Comparison of ENCODE assay signal across 10 cellular contexts in genomic region chr3:42635111-42635510, GRCh38. TPM values are rescaled to one million over a fixed set of nuclear protein-coding genes. Genes with fewer than 3 reads are reported as not detected.
DNase-seq lines count a peak whose midpoint lies in the region; ATAC-seq, FAIRE-seq and TF ChIP-seq lines count a peak whose summit lies in the region.
"Had no signal": no experiment of that assay in that cellular context is flagged by ENCODE, and none has a peak within 500 bp of the region (broad histone marks: within the 10 kb centered on the region; RNA-seq: fewer than 3 reads in every experiment).

No MANE protein-coding gene starts in this region.

- in situ Hi-C loops in GM13976 (cut with MboI; ENCODE audit: low sequenced_read_pairs, unreplicated experiment), result no loop called here

- WGBS in esophagus muscularis mucosa, result 89% methylated on average over 2 of the region's 2 CpGs

- H3K36me3 ChIP-seq in PC-3 (ENCODE audit: low read depth, low read length) (peaks cover 91% of the 10 kb centered on the region), esophagus muscularis mucosa (peaks cover 85 to 99% (median 98%) of the 10 kb centered on the region in 4 donors)

- H4K20me1 ChIP-seq in PC-3 (ENCODE audit: low read length), result no peaks in the 10 kb centered on the region

- POLR2A ChIA-PET in PC-3 (lab: Charles Lee; ENCODE audit: unreplicated experiment), result no interaction called here

- ATAC-seq in PC-3 (peak; percentile 63; the same call in 1 of the 2 replicates), foreskin keratinocyte (peak; percentile 64)

- no peaks in the 10 kb centered on the region for H3K79me2 ChIP-seq in PC-3 (ENCODE audit: low read length)

- BruUV-seq in PC-3 (replicated peaks; lab: Mats Ljungman, UMichigan), result no TSS peak

- peak; percentile 73 for FAIRE-seq in GM19239 (lab: Jason Lieb, UNC)
- FAIRE-seq: GM18507 had no signal

- H2AFZ ChIP-seq in PC-3 (ENCODE audit: low read length), result no peak overlapping the region

- no peaks in the 10 kb centered on the region for H3F3A ChIP-seq in PC-3 (ENCODE audit: low read length, unreplicated experiment)

- no peak overlapping the region for H3K4me3 ChIP-seq in PC-3 (ENCODE audit: low read length)
- no peak overlapping the region for H3K4me3 ChIP-seq in esophagus muscularis mucosa
- H3K4me3 ChIP-seq: vagina had no signal

- CTCF ChIA-PET in PC-3 (lab: Charles Lee), result no interaction called here

- TF ChIP-seq CTCF in PC-3 (conservative IDR thresholded peaks at IDR 0.05; ENCODE audit: low read depth, low read length), result peak; percentile 54
- TF ChIP-seq CTCF in foreskin keratinocyte (conservative IDR thresholded peaks at IDR 0.05), result peak; percentile 55
- TF ChIP-seq CTCF in esophagus muscularis mucosa (IDR thresholded peaks at IDR 0.05), result no peak
- TF ChIP-seq CTCF in GM13976 (IDR thresholded peaks at IDR 0.05; ENCODE audit: borderline replicate concordance, control extremely low read depth, extremely low read depth, insufficient read depth, missing control alignments), result no peak

- no peak for TF ChIP-seq EP300 in esophagus muscularis mucosa (IDR thresholded peaks at IDR 0.05)

- no peak overlapping the region for H3K9ac ChIP-seq in PC-3 (ENCODE audit: low read length)

- DNase-seq in GM19239 (ENCODE audit: insufficient read length, low spot score), result no peak
- DNase-seq in PC-3, result peak; percentile 54
- no peak for DNase-seq in foreskin keratinocyte
- DNase-seq in esophagus muscularis mucosa (ENCODE audit: extremely low spot score), result no peak
- no peak for DNase-seq in GM13976 (ENCODE audit: low spot score)
- DNase-seq in NCI-H1930 (lab: John Stamatoyannopoulos, UW), result no peak
- DNase-seq: foreskin melanocyte, T1000 had no signal

- H3K4me1 ChIP-seq in PC-3 (ENCODE audit: insufficient read depth, low read length), result no peaks in the 10 kb centered on the region
- H3K4me1 ChIP-seq in foreskin keratinocyte, result peaks cover under 1% of the 10 kb centered on the region
- H3K4me1 ChIP-seq in esophagus muscularis mucosa, result peaks cover 0 to 14% (median 7%) of the 10 kb centered on the region in 4 donors
- H3K4me1 ChIP-seq: vagina had no signal

- H3K27ac ChIP-seq in PC-3 (ENCODE audit: low read length), result no peak overlapping the region
- H3K27ac ChIP-seq in foreskin keratinocyte, result peak overlapping the region; percentile 20
- no peak overlapping the region for H3K27ac ChIP-seq in esophagus muscularis mucosa (replicated peaks in 1 of 4)
- H3K27ac ChIP-seq: vagina had no signal

- H3K9me3 ChIP-seq in PC-3 (ENCODE audit: low read length) (no peaks in the 10 kb centered on the region), esophagus muscularis mucosa (no peaks in the 10 kb centered on the region)
- H3K9me3 ChIP-seq: vagina had no signal

- H3K9me2 ChIP-seq in PC-3 (replicated peaks; ENCODE audit: low read length), result no peaks in the 10 kb centered on the region

- intact Hi-C loops in PC-3 (cut with micrococcal nuclease), result no loop called here
- intact Hi-C loops in esophagus muscularis mucosa (cut with DNase I), result no loop called here

- no peaks in the 10 kb centered on the region for H3K27me3 ChIP-seq in PC-3 (ENCODE audit: low read length)
- no peaks in the 10 kb centered on the region for H3K27me3 ChIP-seq in foreskin keratinocyte
- no peaks in the 10 kb centered on the region for H3K27me3 ChIP-seq in esophagus muscularis mucosa
- H3K27me3 ChIP-seq: vagina had no signal

- no peak overlapping the region for H3K4me2 ChIP-seq in PC-3 (ENCODE audit: low read length)

- no peak for TF ChIP-seq POLR2A in esophagus muscularis mucosa (IDR thresholded peaks at IDR 0.05; ENCODE audit: low read depth)

RNA-seq across cellular contexts. Expression of gene ZBTB47, which starts 18.4 kb away (rescaled TPM):
- total RNA-seq in PC-3 (2014; rRNA removed) (9.5 and 10.8 TPM in 2 replicates), foreskin keratinocyte (7.7 and 8.7 TPM in 2 replicates), esophagus muscularis mucosa (100 to 1,000 TPM in 2 of 4 donors, 10 to 100 TPM in 2; 75.4 to 137 (median 95.7) TPM)
- polyA plus RNA-seq in foreskin keratinocyte, result 5.3 and 6.1 TPM in 2 replicates

RNA-seq across cellular contexts. Expression of gene NKTR, which starts 34.6 kb away (rescaled TPM):
- 35.3 and 37.6 TPM in 2 replicates for total RNA-seq in PC-3 (2014; rRNA removed)
- 24.7 and 26.9 TPM in 2 replicates for total RNA-seq in foreskin keratinocyte
- polyA plus RNA-seq in foreskin keratinocyte, result 3.3 and 3.5 TPM in 2 replicates
- 10 to 100 TPM; 24.7 to 73.1 (median 36.0) TPM for total RNA-seq in esophagus muscularis mucosa

RNA-seq across cellular contexts. Expression of gene SS18L2, which starts 44.5 kb away (rescaled TPM):
- total RNA-seq in PC-3 (2014; rRNA removed), result 31.1 and 36.8 TPM in 2 replicates
- 27.2 and 31.9 TPM in 2 replicates for total RNA-seq in foreskin keratinocyte
- 41.9 and 50.1 TPM in 2 replicates for polyA plus RNA-seq in foreskin keratinocyte
- 10 to 100 TPM; 11.1 to 15.6 (median 13.6) TPM for total RNA-seq in esophagus muscularis mucosa

RNA-seq across cellular contexts. Expression of gene KLHL40, which starts 50.2 kb away (rescaled TPM):
- total RNA-seq in PC-3 (2014; rRNA removed), result not detected in 2 replicates
- total RNA-seq in foreskin keratinocyte, result not detected in 2 replicates
- not detected in 2 replicates for polyA plus RNA-seq in foreskin keratinocyte
- total RNA-seq in esophagus muscularis mucosa, result under 1 TPM in 1 of 4 donors, not detected in 3; 0.17 TPM
- total RNA-seq: vagina had no signal

RNA-seq across cellular contexts. Expression of gene SEC22C, which starts 53.3 kb away (rescaled TPM):
- 43.2 and 63.3 TPM in 2 replicates for total RNA-seq in PC-3 (2014; rRNA removed)
- 54.8 and 59.8 TPM in 2 replicates for total RNA-seq in foreskin keratinocyte
- 34.9 and 40.5 TPM in 2 replicates for polyA plus RNA-seq in foreskin keratinocyte
- 10 to 100 TPM; 52.7 to 62.7 (median 57.9) TPM for total RNA-seq in esophagus muscularis mucosa

Comparison
In these comparisons a context has a peak if more than half of its experiments do, and no peak if none do; other contexts are left out.
1. CTCF ChIP-seq: peak in PC-3 (single experiment) and foreskin keratinocyte (single experiment); none in esophagus muscularis mucosa (0 of 3) and GM13976 (single experiment).